In the genomic region with DNA sequence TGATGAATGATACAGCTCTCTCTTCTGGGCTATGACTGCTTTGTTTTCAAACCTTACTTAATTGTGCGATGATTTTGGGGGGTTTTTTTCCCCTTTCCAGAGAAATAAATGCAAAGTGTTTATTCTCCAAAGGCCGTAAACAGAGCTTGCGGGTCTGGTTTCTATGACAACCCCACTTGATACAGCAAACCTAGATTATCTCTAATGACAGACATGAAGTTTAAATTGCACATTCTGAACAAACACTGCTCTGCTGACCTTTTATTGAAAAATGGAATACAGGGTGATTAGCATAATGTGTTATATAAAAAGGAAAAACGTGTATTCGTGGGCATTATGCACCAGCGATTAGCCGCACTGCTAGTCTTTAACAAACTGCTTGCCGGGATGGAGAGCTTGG, we compare ENCODE assay signal across 21 cellular contexts.
DNase-seq lines count a peak whose midpoint lies in the region; ATAC-seq and TF ChIP-seq lines count a peak whose summit lies in the region.
"Had no signal": no experiment of that assay in that cellular context is flagged by ENCODE, and none has a peak within 500 bp of the region (broad histone marks: within the 10 kb centered on the region; RNA-seq: fewer than 3 reads in every experiment).

No MANE protein-coding gene starts in this region.

- TF ChIP-seq RAD21 in neural cell (conservative IDR thresholded peaks at IDR 0.05): no peak

- H3K27ac ChIP-seq in neural cell (ENCODE audit: low read length) (peak overlapping the region; percentile 30), A673 (ENCODE audit: low read depth, low read length, poor library complexity, severe bottlenecking) (no peak overlapping the region)

- H4K20me1 ChIP-seq in neural cell (ENCODE audit: insufficient read depth): no peaks in the 10 kb centered on the region

- no peaks in the 10 kb centered on the region for H3K36me3 ChIP-seq in neural cell (ENCODE audit: insufficient read depth, low read length)
- H3K36me3 ChIP-seq in A673 (ENCODE audit: insufficient read depth, low read length, poor library complexity, severe bottlenecking): no peaks in the 10 kb centered on the region
- H3K36me3 ChIP-seq: BE2C had no signal

- H3K79me2 ChIP-seq in neural cell (replicated peaks; ENCODE audit: insufficient read depth, low read length): no peaks in the 10 kb centered on the region

- TF ChIP-seq CTCF in neural cell (IDR thresholded peaks at IDR 0.05; ENCODE audit: poor library complexity, severe bottlenecking) (no peak), A673 (conservative IDR thresholded peaks at IDR 0.05; ENCODE audit: low read depth, low read length) (no peak)

- ATAC-seq in GM21619 (IDR thresholded peaks at IDR 0.05; ENCODE audit: unreplicated experiment) (no peak), GM19395 (IDR thresholded peaks at IDR 0.05; ENCODE audit: unreplicated experiment) (no peak)
- ATAC-seq: Right ventricle myocardium inferior had no signal

- DNase-seq in DMS79 (lab: John Stamatoyannopoulos, UW) (peak; percentile 13), DMS79 treated with DMSO at 0.1 percent for 48 hours (lab: John Stamatoyannopoulos, UW) (no peak), NCI-H146 treated with DMSO at 0.1 percent for 48 hours (lab: John Stamatoyannopoulos, UW; ENCODE audit: unreplicated experiment) (peak; percentile 71), NCI-H748 treated with DMSO at 0.1 percent for 48 hours (lab: John Stamatoyannopoulos, UW) (peak; percentile 63), A673 (ENCODE audit: low spot score) (no peak)
- DNase-seq: 8988T; BE2C; CD4-positive, alpha-beta T cell; IMR-90; Karpas-422; NCI-H1048; NCI-H2081 treated with DMSO at 0.1 percent for 48 hours; NCI-H345; NCI-H524 treated with DMSO at 0.1 percent for 48 hours; NK-92 treated with Interleukin-12 subunit alpha and Interleukin-12 subunit beta, amount 100 ng/mL, for 24 hours; SW 1271; T-helper 2 cell had no signal

- H3K27me3 ChIP-seq in neural cell (ENCODE audit: insufficient read depth, low read depth, low read length) (no peaks in the 10 kb centered on the region), A673 (replicated peaks; ENCODE audit: insufficient read depth, low read depth, low read length, poor library complexity) (no peaks in the 10 kb centered on the region)
- H3K27me3 ChIP-seq: BE2C had no signal

- no peaks in the 10 kb centered on the region for H3K9me2 ChIP-seq in neural cell (ENCODE audit: insufficient read depth, low read length)

- intact Hi-C loops in A673 (cut with micrococcal nuclease; ENCODE audit: unreplicated experiment): no loop called here

- H3K4me1 ChIP-seq in A673 (ENCODE audit: insufficient read depth, low read length, poor library complexity, severe bottlenecking): peaks cover 19% of the 10 kb centered on the region

- no peaks in the 10 kb centered on the region for H3F3A ChIP-seq in neural cell (ENCODE audit: insufficient read depth, low read length, poor library complexity, severe bottlenecking)

- POLR2A ChIA-PET in A673 (lab: Charles Lee; ENCODE audit: low non-redundant PET): no interaction called here

- BruUV-seq in A673 (replicated peaks; lab: Mats Ljungman, UMichigan): no TSS peak

- H3K9ac ChIP-seq in neural cell (ENCODE audit: low read length): peak overlapping the region; percentile 35

- H3K4me3 ChIP-seq in neural cell (ENCODE audit: low read length) (peak overlapping the region; percentile 51), A673 (ENCODE audit: low read depth, low read length, poor library complexity, severe bottlenecking) (no peak overlapping the region)

- no peak overlapping the region for H2AFZ ChIP-seq in neural cell (ENCODE audit: low read depth, low read length)

- H3K9me3 ChIP-seq in neural cell (ENCODE audit: low read length) (no peaks in the 10 kb centered on the region), A673 (ENCODE audit: low read depth, low read length, poor library complexity, severe bottlenecking) (no peaks in the 10 kb centered on the region)
- H3K9me3 ChIP-seq: BE2C had no signal

- CTCF ChIA-PET in A673 (lab: Charles Lee): no interaction called here

- TF ChIP-seq EP300 in neural cell (conservative IDR thresholded peaks at IDR 0.05; ENCODE audit: poor library complexity, severe bottlenecking): peak; percentile 87

- peak overlapping the region; percentile 42 for H3K4me2 ChIP-seq in neural cell (ENCODE audit: low read length)

TF ChIP-seq in neural cell, 6 proteins besides CTCF, POLR2A, EP300 and RAD21:
- TF ChIP-seq SMC3 (conservative IDR thresholded peaks at IDR 0.05; ENCODE audit: poor library complexity): no peak
- peak; percentile 66 for TF ChIP-seq POLR2AphosphoS5 (IDR thresholded peaks at IDR 0.05)

Comparison
In these comparisons a context has a peak if more than half of its experiments do, and no peak if none do; other contexts are left out.
1. DNase-seq: peak in DMS79 (single experiment), NCI-H146 treated with DMSO at 0.1 percent for 48 hours (single experiment) and NCI-H748 treated with DMSO at 0.1 percent for 48 hours (single experiment); none in DMS79 treated with DMSO at 0.1 percent for 48 hours (single experiment) and A673 (single experiment).